In the genomic region with DNA sequence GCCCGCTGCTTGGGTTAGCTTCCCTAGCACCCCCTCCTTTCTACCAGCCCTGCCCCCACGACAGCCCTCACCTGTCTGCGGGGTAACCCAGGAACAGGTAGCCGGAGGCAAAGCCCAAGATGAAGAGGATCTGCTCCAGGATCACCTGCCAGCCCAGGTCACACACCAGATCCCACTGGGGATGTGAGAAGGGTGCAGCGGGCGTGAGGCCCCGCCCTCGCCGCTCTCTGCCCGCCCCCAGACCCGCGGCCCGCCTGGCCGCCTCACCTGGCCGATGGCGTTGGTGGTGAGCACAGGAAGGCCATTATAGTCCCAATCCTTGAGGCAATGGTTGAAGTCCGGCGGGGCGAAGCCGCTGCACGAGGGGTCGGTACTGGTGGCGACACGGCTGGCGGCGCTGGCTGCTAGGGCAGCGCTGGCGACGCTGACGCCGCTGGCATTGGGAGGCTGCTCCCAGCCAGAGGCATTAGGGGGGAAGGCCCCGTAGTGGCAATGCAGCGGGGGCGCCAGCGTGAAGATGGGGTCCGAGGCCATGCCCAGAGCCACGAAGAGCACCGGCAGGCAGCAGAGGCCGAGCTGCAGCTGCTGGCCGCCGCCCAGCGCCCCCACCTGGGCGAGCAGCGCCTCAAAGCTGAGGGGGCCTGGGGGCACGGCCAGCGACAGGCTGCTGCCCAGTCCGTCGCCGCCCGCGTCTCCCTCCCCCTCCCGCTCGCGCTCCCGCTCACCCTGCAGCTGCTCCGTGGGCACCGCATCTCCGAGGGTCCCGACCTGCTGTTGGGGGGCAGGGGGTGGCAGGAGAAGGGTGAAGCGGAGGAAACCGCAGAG, we compare ENCODE assay signal across 1 cellular context.
TF ChIP-seq lines count a peak whose summit lies in the region.

No MANE protein-coding gene starts in this region.

TF ChIP-seq in K562, 482 proteins besides CTCF, POLR2A, EP300 and RAD21:
- TF ChIP-seq THRAP3 (IDR thresholded peaks at IDR 0.05; ENCODE audit: borderline replicate concordance), result no peak
- TF ChIP-seq, protein P1, sequence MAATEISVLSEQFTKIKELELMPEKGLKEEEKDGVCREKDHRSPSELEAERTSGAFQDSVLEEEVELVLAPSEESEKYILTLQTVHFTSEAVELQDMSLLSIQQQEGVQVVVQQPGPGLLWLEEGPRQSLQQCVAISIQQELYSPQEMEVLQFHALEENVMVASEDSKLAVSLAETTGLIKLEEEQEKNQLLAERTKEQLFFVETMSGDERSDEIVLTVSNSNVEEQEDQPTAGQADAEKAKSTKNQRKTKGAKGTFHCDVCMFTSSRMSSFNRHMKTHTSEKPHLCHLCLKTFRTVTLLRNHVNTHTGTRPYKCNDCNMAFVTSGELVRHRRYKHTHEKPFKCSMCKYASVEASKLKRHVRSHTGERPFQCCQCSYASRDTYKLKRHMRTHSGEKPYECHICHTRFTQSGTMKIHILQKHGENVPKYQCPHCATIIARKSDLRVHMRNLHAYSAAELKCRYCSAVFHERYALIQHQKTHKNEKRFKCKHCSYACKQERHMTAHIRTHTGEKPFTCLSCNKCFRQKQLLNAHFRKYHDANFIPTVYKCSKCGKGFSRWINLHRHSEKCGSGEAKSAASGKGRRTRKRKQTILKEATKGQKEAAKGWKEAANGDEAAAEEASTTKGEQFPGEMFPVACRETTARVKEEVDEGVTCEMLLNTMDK (IDR thresholded peaks at IDR 0.05; ENCODE audit: borderline replicate concordance, insufficient read depth, low read depth, low read length, poor library complexity, severe bottlenecking), result peak; percentile 15
- no peak for TF ChIP-seq KLF10 (CRISPR knock-in tag; IDR thresholded peaks at IDR 0.05)
